Comparison of ENCODE assay signal across 20 cellular contexts in genomic region chr14:67218126-67218525, GRCh38. TPM values are rescaled to one million over a fixed set of nuclear protein-coding genes. Genes with fewer than 3 reads are reported as not detected.
DNase-seq lines count a peak whose midpoint lies in the region; ATAC-seq and TF ChIP-seq lines count a peak whose summit lies in the region.
"Had no signal": no experiment of that assay in that cellular context is flagged by ENCODE, and none has a peak within 500 bp of the region (broad histone marks: within the 10 kb centered on the region; RNA-seq: fewer than 3 reads in every experiment).

No MANE protein-coding gene starts in this region.

- no peak overlapping the region; the same call in 1 of the 2 replicates for H3K27ac ChIP-seq in HEK293 (ENCODE audit: extremely low read depth, low read depth, low read length)
- H3K27ac ChIP-seq in SJCRH30, result no peak overlapping the region
- H3K27ac ChIP-seq: BLaER1 had no signal

- no peak overlapping the region for H3K27ac Mint-ChIP-seq in stimulated activated effector memory CD8-positive, alpha-beta T cell treated with anti-CD3 and anti-CD28 coated beads, Interleukin-12 subunit alpha, Interleukin-12 subunit beta, amount 100 ng/mL, for 72 hours
- no peak overlapping the region for H3K27ac Mint-ChIP-seq in activated naive CD8-positive, alpha-beta T cell treated with anti-CD3 and anti-CD28 coated beads for 36 hours
- H3K27ac Mint-ChIP-seq: CD4-positive, alpha-beta memory T cell; GM23338; HFFc6 had no signal

- POLR2A ChIA-PET in HEK293 (lab: Yijun Ruan, JAX), result no interaction called here

- H3K9me3 Mint-ChIP-seq in stimulated activated effector memory CD8-positive, alpha-beta T cell treated with anti-CD3 and anti-CD28 coated beads, Interleukin-12 subunit alpha, Interleukin-12 subunit beta, amount 100 ng/mL, for 72 hours, result no peaks in the 10 kb centered on the region
- no peaks in the 10 kb centered on the region for H3K9me3 Mint-ChIP-seq in activated naive CD8-positive, alpha-beta T cell treated with anti-CD3 and anti-CD28 coated beads for 36 hours
- H3K9me3 Mint-ChIP-seq: CD4-positive, alpha-beta memory T cell; GM23338; HFFc6 had no signal

- no peaks in the 10 kb centered on the region for H3K9me3 ChIP-seq in HEK293 (ENCODE audit: control insufficient read depth, insufficient read depth, low read depth, low read length)
- no peaks in the 10 kb centered on the region for H3K9me3 ChIP-seq in SJCRH30 (replicated peaks)

- CTCF ChIA-PET in HEK293 (lab: Yijun Ruan, JAX), result no interaction called here

- H3K4me3 ChIP-seq in HEK293 (ENCODE audit: low read depth, low read length), result no peak overlapping the region
- no peak overlapping the region for H3K4me3 ChIP-seq in SJCRH30
- H3K4me3 ChIP-seq: BLaER1, GM23338 had no signal

- no peak for TF ChIP-seq CTCF in HEK293 (tag by site-specific recombination; IDR thresholded peaks at IDR 0.05)

- H3K27me3 Mint-ChIP-seq in activated naive CD8-positive, alpha-beta T cell treated with anti-CD3 and anti-CD28 coated beads for 36 hours, result no peaks in the 10 kb centered on the region

- no peaks in the 10 kb centered on the region for H3K36me3 Mint-ChIP-seq in stimulated activated effector memory CD8-positive, alpha-beta T cell treated with anti-CD3 and anti-CD28 coated beads, Interleukin-12 subunit alpha, Interleukin-12 subunit beta, amount 100 ng/mL, for 72 hours
- H3K36me3 Mint-ChIP-seq in activated naive CD8-positive, alpha-beta T cell treated with anti-CD3 and anti-CD28 coated beads for 36 hours, result no peaks in the 10 kb centered on the region
- H3K36me3 Mint-ChIP-seq: CD14-positive monocyte; CD4-positive, alpha-beta memory T cell had no signal

- no peaks in the 10 kb centered on the region for H3K27me3 ChIP-seq in SJCRH30
- H3K27me3 ChIP-seq: BLaER1 had no signal

- H3K4me1 Mint-ChIP-seq in stimulated activated effector memory CD8-positive, alpha-beta T cell treated with anti-CD3 and anti-CD28 coated beads, Interleukin-12 subunit alpha, Interleukin-12 subunit beta, amount 100 ng/mL, for 72 hours, result no peaks in the 10 kb centered on the region
- H3K4me1 Mint-ChIP-seq in activated naive CD8-positive, alpha-beta T cell treated with anti-CD3 and anti-CD28 coated beads for 36 hours, result peaks cover 2% of the 10 kb centered on the region
- H3K4me1 Mint-ChIP-seq: CD14-positive monocyte; CD4-positive, alpha-beta memory T cell; GM23338 had no signal

- H3K4me3 Mint-ChIP-seq in stimulated activated effector memory CD8-positive, alpha-beta T cell treated with anti-CD3 and anti-CD28 coated beads, Interleukin-12 subunit alpha, Interleukin-12 subunit beta, amount 100 ng/mL, for 72 hours, result no peak overlapping the region
- no peak overlapping the region for H3K4me3 Mint-ChIP-seq in activated naive CD8-positive, alpha-beta T cell treated with anti-CD3 and anti-CD28 coated beads for 36 hours
- H3K4me3 Mint-ChIP-seq: CD14-positive monocyte; CD4-positive, alpha-beta memory T cell; GM23338; HFFc6 had no signal

- no peaks in the 10 kb centered on the region for H3K36me3 ChIP-seq in HEK293 (ENCODE audit: control insufficient read depth in 2 of 2, insufficient read depth in 1 of 2, low read length in 2 of 2)
- H3K36me3 ChIP-seq in SJCRH30, result no peaks in the 10 kb centered on the region
- H3K36me3 ChIP-seq: BLaER1 had no signal

- peaks cover 12% of the 10 kb centered on the region for H3K4me1 ChIP-seq in HEK293 (ENCODE audit: control insufficient read depth, insufficient read depth, low read length)
- peaks cover 12% of the 10 kb centered on the region for H3K4me1 ChIP-seq in SJCRH30
- H3K4me1 ChIP-seq: BLaER1 had no signal

- ATAC-seq in stimulated activated effector memory CD8-positive, alpha-beta T cell treated with anti-CD3 and anti-CD28 coated beads, Interleukin-12 subunit alpha, Interleukin-12 subunit beta, amount 100 ng/mL, for 72 hours, result peak; percentile 44
- ATAC-seq: GM23338 had no signal

- DNase-seq in SJCRH30 (peak; percentile 11 to 32), myocyte (ENCODE audit: low read depth) (peak; percentile 61), ureter (ENCODE audit: low spot score) (no peak)
- DNase-seq in stimulated activated effector memory CD8-positive, alpha-beta T cell treated with anti-CD3 and anti-CD28 coated beads, Interleukin-12 subunit alpha, Interleukin-12 subunit beta, amount 100 ng/mL, for 72 hours (ENCODE audit: low spot score in 2 of 2), result no peak
- no peak for DNase-seq in stimulated activated naive CD4-positive, alpha-beta T cell treated with Interleukin-2 at 50 U/mL for 16 hours (lab: John Stamatoyannopoulos, UW)
- DNase-seq in activated T-cell treated with anti-CD3 and anti-CD28 coated beads, Interleukin-2, amount 50 U/mL, for 1 hour, result no peak
- no peak for DNase-seq in activated naive CD8-positive, alpha-beta T cell treated with anti-CD3 and anti-CD28 coated beads for 36 hours
- DNase-seq: 8988T; CD4-positive, alpha-beta memory T cell; DMS153; DMS79; GDM1; HCEC 1CT; HFFc6 had no signal

TF ChIP-seq in HEK293, 187 proteins besides CTCF, POLR2A, EP300 and RAD21:
- TF ChIP-seq EGR2 (tag by site-specific recombination; IDR thresholded peaks at IDR 0.05; ENCODE audit: low read depth) (peak; percentile 74), ZFHX2 (tag by site-specific recombination; conservative IDR thresholded peaks at IDR 0.05) (peak; percentile 72), ZNF548 (tag by site-specific recombination; IDR thresholded peaks at IDR 0.05) (no peak)

RNA-seq across cellular contexts. Expression of gene PALS1, which starts 23.1 kb away (rescaled TPM):
- total RNA-seq in SJCRH30 (2014; rRNA removed; shearing (Covaris generic)), result 23.8 and 24.2 TPM in 2 replicates
- 24.8 and 25.8 TPM in 2 replicates for total RNA-seq in myocyte
- 14.0 TPM for polyA plus RNA-seq in myocyte (2012)
- 36.8 TPM for total RNA-seq in ureter
- 1 to 10 TPM; 6.2 to 6.4 TPM for total RNA-seq in activated naive CD8-positive, alpha-beta T cell treated with anti-CD3 and anti-CD28 coated beads for 36 hours

RNA-seq across cellular contexts. Expression of gene GARIN2, which starts 28.9 kb away (rescaled TPM):
- not detected in 2 replicates for total RNA-seq in SJCRH30 (2014; rRNA removed; shearing (Covaris generic))
- total RNA-seq in myocyte (not detected in 2 replicates), ureter (0.49 TPM)
- not detected for polyA plus RNA-seq in myocyte (2012)
- total RNA-seq in activated naive CD8-positive, alpha-beta T cell treated with anti-CD3 and anti-CD28 coated beads for 36 hours, result not detected
- total RNA-seq: CD4-positive, alpha-beta memory T cell; Daoy; GM23338 had no signal
- polyA plus RNA-seq: AG04450; CD14-positive monocyte; CD4-positive, alpha-beta memory T cell had no signal

Comparison
In these comparisons a context has a peak if more than half of its experiments do, and no peak if none do; other contexts are left out.
1. DNase-seq: peak in SJCRH30 (2 of 2) and myocyte (single experiment); none in stimulated activated effector memory CD8-positive, alpha-beta T cell treated with anti-CD3 and anti-CD28 coated beads, Interleukin-12 subunit alpha, Interleukin-12 subunit beta, amount 100 ng/mL, for 72 hours (0 of 2), stimulated activated naive CD4-positive, alpha-beta T cell treated with Interleukin-2 at 50 U/mL for 16 hours (single experiment), ureter (single experiment), activated T-cell treated with anti-CD3 and anti-CD28 coated beads, Interleukin-2, amount 50 U/mL, for 1 hour (single experiment) and activated naive CD8-positive, alpha-beta T cell treated with anti-CD3 and anti-CD28 coated beads for 36 hours (single experiment).